In the genomic region with DNA sequence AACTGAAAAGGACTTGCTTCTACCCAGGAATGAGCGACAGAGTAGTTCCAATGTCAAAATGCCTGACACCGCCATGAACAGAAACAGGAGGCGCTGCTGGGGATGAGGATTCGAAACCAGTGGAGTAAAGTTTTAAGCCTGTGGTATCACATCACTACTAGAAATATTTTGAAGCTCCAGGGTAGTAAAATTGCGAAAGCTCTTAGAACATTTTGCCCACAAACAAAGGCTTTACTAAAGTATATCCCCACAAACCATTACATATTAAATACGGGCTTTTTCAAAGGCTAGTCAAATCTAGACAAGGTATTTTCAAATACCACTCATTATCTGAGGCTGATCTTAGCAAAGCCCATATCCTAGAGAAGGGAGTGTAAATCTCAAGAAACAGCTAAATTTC, we compare ENCODE assay signal across 14 cellular contexts. TPM values are rescaled to one million over a fixed set of nuclear protein-coding genes. Genes with fewer than 3 reads are reported as not detected.
DNase-seq lines count a peak whose midpoint lies in the region; ATAC-seq and TF ChIP-seq lines count a peak whose summit lies in the region.
"Had no signal": no experiment of that assay in that cellular context is flagged by ENCODE, and none has a peak within 500 bp of the region (broad histone marks: within the 10 kb centered on the region; RNA-seq: fewer than 3 reads in every experiment).

No MANE protein-coding gene starts in this region.

- peaks cover 34 to 47% of the 10 kb centered on the region in 2 donors for H3K36me3 Mint-ChIP-seq in CD14-positive monocyte
- peaks cover 19 to 35% of the 10 kb centered on the region in 2 donors for H3K36me3 Mint-ChIP-seq in activated naive CD4-positive, alpha-beta T cell treated with anti-CD3 and anti-CD28 coated beads, Interleukin-2, amount 50 U/mL, for 72 hours
- H3K36me3 Mint-ChIP-seq in mesothelial cell of epicardium = peaks cover 17% of the 10 kb centered on the region

- peak overlapping the region; percentile 92 for H3K27ac ChIP-seq in KOPT-K1 (ENCODE audit: low read depth, low read length, poor library complexity, severe bottlenecking)

- H3K36me3 ChIP-seq in KOPT-K1 (ENCODE audit: insufficient read depth, low read length) = peaks cover 63% of the 10 kb centered on the region

- 88 to 90% methylated on average over 6 of the region's 6 CpGs for WGBS in lower leg skin, 2 donors

- intact Hi-C loops in CD14-positive monocyte (cut with micrococcal nuclease) (loop anchor here in 1 of 2 donors (5.0 kb wide), 1 partner anchor 94 kb away; a partner anchor contains a TSS), lower leg skin (cut with DNase I; ENCODE audit: low total_unique reads) (no loop called here)

- H3K27me3 Mint-ChIP-seq in CD14-positive monocyte (ENCODE audit: low read depth in 3 of 3) (no peaks in the 10 kb centered on the region), mesothelial cell of epicardium (ENCODE audit: low read depth) (no peaks in the 10 kb centered on the region)

- H3K4me3 Mint-ChIP-seq in CD14-positive monocyte = no peak overlapping the region
- H3K4me3 Mint-ChIP-seq in mesothelial cell of epicardium = peak overlapping the region; percentile 98

- TF ChIP-seq CTCF in CD14-positive monocyte (IDR thresholded peaks at IDR 0.05) (no peak), mesothelial cell of epicardium (IDR thresholded peaks at IDR 0.05; ENCODE audit: unreplicated experiment) (no peak), lower leg skin (IDR thresholded peaks at IDR 0.05) (no peak)

- no peaks in the 10 kb centered on the region for H3K9me3 ChIP-seq in KOPT-K1 (ENCODE audit: insufficient read depth, low read length, poor library complexity, severe bottlenecking)

- peaks cover 33% of the 10 kb centered on the region for H3K4me1 Mint-ChIP-seq in CD14-positive monocyte
- H3K4me1 Mint-ChIP-seq in mesothelial cell of epicardium = peaks cover 23% of the 10 kb centered on the region

- no peak overlapping the region for H3K4me3 ChIP-seq in lower leg skin (ENCODE audit: low read depth, poor library complexity, severe bottlenecking)

- no peak for TF ChIP-seq POLR2A in lower leg skin (IDR thresholded peaks at IDR 0.05)

- peak overlapping the region in 5 of 7 donors; percentile 48 to 80 (median 75) for H3K27ac Mint-ChIP-seq in CD14-positive monocyte
- peak overlapping the region; percentile 95 to 99 for H3K27ac Mint-ChIP-seq in activated naive CD4-positive, alpha-beta T cell treated with anti-CD3 and anti-CD28 coated beads, Interleukin-2, amount 50 U/mL, for 72 hours
- peak overlapping the region; percentile 44 for H3K27ac Mint-ChIP-seq in mesothelial cell of epicardium

- DNase-seq in CD14-positive monocyte (ENCODE audit: low spot score) = no peak
- DNase-seq in activated naive CD4-positive, alpha-beta T cell treated with anti-CD3 and anti-CD28 coated beads, Interleukin-2, amount 50 U/mL, for 72 hours (ENCODE audit: low spot score in 2 of 2) = peak in 1 of 2 donors; percentile 30
- no peak for DNase-seq in mesothelial cell of epicardium (ENCODE audit: low spot score in 2 of 2, unreplicated experiment in 2 of 2)
- no peak for DNase-seq in dedifferentiated amniotic fluid mesenchymal stem cell (ENCODE audit: extremely low spot score)
- no peak for DNase-seq in lower leg skin (ENCODE audit: low spot score in 2 of 2)
- DNase-seq: H7; kidney glomerular epithelial cell; MM.1S; NCI-H69; nucleus accumbens; stimulated activated CD4-positive, alpha-beta T cell treated with anti-CD3 and anti-CD28 coated beads, Interleukin-4, amount 100 ng/mL, for 4 hours had no signal

- H3K9me3 Mint-ChIP-seq in CD14-positive monocyte = no peaks in the 10 kb centered on the region
- H3K9me3 Mint-ChIP-seq in activated naive CD4-positive, alpha-beta T cell treated with anti-CD3 and anti-CD28 coated beads, Interleukin-2, amount 50 U/mL, for 72 hours = no peaks in the 10 kb centered on the region
- no peaks in the 10 kb centered on the region for H3K9me3 Mint-ChIP-seq in mesothelial cell of epicardium

- ATAC-seq in activated naive CD4-positive, alpha-beta T cell treated with anti-CD3 and anti-CD28 coated beads, Interleukin-2, amount 50 U/mL, for 72 hours = peak in 1 of 2 donors; percentile 69
- ATAC-seq in GM19455 (IDR thresholded peaks at IDR 0.05; ENCODE audit: unreplicated experiment) = no peak
- no peak for ATAC-seq in HG03039 (IDR thresholded peaks at IDR 0.05; ENCODE audit: unreplicated experiment)

RNA-seq across cellular contexts. Expression of a gene that starts 2.4 kb away (rescaled TPM):
- polyA plus RNA-seq in CD14-positive monocyte = 100 to 1,000 TPM; 410 to 459 TPM
- total RNA-seq in activated naive CD4-positive, alpha-beta T cell treated with anti-CD3 and anti-CD28 coated beads, Interleukin-2, amount 50 U/mL, for 72 hours = 100 to 1,000 TPM; 222 to 246 TPM
- total RNA-seq in mesothelial cell of epicardium (85.7 to 91.5 TPM (median 86.5 TPM) in 3 replicates), lower leg skin (10 to 100 TPM; 35.7 to 70.7 (median 57.3) TPM)

RNA-seq across cellular contexts. Expression of a gene that starts 10.7 kb away (rescaled TPM):
- polyA plus RNA-seq in CD14-positive monocyte = 10 to 100 TPM; 18.3 to 20.4 TPM
- total RNA-seq in activated naive CD4-positive, alpha-beta T cell treated with anti-CD3 and anti-CD28 coated beads, Interleukin-2, amount 50 U/mL, for 72 hours = 10 to 100 TPM; 36.4 to 40.2 TPM
- total RNA-seq in mesothelial cell of epicardium (33.3 to 37.2 TPM (median 36.6 TPM) in 3 replicates), lower leg skin (10 to 100 TPM in 3 of 4 donors, 1 to 10 TPM in 1; 9.1 to 22.7 (median 16.0) TPM)

RNA-seq across cellular contexts. Expression of a gene that starts 31.2 kb away (rescaled TPM):
- polyA plus RNA-seq in CD14-positive monocyte = 1 to 10 TPM; 1.2 to 2.8 TPM
- 10 to 100 TPM; 21.2 to 34.5 TPM for total RNA-seq in activated naive CD4-positive, alpha-beta T cell treated with anti-CD3 and anti-CD28 coated beads, Interleukin-2, amount 50 U/mL, for 72 hours
- 13.6 to 14.5 TPM (median 14.0 TPM) in 3 replicates for total RNA-seq in mesothelial cell of epicardium
- 10 to 100 TPM in 2 of 4 donors, 1 to 10 TPM in 2; 5.4 to 13.0 (median 10.6) TPM for total RNA-seq in lower leg skin

Comparison
In these comparisons a context has a peak if more than half of its experiments do, and no peak if none do; other contexts are left out.
1. H3K27ac Mint-ChIP-seq: peak in every context shown above with its lines; median percentile 97 in activated naive CD4-positive, alpha-beta T cell treated with anti-CD3 and anti-CD28 coated beads, Interleukin-2, amount 50 U/mL, for 72 hours; 75 in CD14-positive monocyte; 44 in mesothelial cell of epicardium.